1 cellular context compared by ENCODE assay signal in the genomic region with DNA sequence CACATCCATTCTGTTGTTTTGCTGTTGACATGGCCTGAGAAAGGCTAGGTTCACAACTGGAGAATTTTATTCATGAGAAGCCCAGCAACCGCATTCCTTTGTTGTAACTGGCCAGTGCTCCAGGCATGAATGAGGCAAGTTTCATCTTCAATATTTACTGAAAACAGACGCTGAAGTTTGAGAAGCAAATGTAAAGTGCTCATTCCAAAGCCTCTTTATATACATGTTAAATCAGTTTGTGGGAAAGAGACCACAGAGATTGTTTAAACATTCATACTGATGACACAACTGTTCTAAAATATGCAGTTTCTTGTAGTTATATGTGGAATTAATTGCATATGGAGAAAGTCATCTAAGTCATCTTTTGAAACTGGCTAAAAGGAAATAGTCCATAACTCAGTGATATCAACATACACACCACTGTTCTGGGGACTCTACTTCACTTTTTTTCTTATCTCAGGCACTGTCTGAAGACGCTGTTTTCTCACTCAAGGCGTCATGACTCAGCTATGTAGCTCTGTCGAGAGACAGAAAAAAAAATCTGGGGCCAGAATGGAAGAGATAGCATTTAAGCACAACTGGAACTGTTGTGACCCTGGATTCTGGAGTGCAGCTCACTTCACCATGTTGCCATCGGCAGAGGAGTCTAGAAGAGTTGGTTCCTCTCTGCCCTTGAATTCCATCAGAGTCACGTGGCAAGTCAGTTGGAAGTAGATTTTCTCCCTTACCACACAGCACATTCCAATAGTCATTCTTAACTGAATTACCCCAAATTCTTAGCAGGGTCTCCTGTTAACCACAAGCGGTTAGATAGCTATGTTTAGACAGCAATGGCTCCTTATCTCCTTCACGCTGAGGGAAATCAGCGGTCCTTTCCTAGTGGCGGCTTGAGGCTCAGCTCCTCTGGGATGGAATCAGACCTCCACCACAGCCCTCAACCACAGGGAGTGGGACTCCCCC.
A peak's percentile ranks its signal among the peaks of the same experiment; 100 is the strongest.
TF ChIP-seq lines count a peak whose summit lies in the region.

No MANE protein-coding gene starts in this region.

TF ChIP-seq in K562, 482 proteins besides CTCF, POLR2A, EP300 and RAD21 (continued from another document and continues in another):
- TF ChIP-seq, protein P1, sequence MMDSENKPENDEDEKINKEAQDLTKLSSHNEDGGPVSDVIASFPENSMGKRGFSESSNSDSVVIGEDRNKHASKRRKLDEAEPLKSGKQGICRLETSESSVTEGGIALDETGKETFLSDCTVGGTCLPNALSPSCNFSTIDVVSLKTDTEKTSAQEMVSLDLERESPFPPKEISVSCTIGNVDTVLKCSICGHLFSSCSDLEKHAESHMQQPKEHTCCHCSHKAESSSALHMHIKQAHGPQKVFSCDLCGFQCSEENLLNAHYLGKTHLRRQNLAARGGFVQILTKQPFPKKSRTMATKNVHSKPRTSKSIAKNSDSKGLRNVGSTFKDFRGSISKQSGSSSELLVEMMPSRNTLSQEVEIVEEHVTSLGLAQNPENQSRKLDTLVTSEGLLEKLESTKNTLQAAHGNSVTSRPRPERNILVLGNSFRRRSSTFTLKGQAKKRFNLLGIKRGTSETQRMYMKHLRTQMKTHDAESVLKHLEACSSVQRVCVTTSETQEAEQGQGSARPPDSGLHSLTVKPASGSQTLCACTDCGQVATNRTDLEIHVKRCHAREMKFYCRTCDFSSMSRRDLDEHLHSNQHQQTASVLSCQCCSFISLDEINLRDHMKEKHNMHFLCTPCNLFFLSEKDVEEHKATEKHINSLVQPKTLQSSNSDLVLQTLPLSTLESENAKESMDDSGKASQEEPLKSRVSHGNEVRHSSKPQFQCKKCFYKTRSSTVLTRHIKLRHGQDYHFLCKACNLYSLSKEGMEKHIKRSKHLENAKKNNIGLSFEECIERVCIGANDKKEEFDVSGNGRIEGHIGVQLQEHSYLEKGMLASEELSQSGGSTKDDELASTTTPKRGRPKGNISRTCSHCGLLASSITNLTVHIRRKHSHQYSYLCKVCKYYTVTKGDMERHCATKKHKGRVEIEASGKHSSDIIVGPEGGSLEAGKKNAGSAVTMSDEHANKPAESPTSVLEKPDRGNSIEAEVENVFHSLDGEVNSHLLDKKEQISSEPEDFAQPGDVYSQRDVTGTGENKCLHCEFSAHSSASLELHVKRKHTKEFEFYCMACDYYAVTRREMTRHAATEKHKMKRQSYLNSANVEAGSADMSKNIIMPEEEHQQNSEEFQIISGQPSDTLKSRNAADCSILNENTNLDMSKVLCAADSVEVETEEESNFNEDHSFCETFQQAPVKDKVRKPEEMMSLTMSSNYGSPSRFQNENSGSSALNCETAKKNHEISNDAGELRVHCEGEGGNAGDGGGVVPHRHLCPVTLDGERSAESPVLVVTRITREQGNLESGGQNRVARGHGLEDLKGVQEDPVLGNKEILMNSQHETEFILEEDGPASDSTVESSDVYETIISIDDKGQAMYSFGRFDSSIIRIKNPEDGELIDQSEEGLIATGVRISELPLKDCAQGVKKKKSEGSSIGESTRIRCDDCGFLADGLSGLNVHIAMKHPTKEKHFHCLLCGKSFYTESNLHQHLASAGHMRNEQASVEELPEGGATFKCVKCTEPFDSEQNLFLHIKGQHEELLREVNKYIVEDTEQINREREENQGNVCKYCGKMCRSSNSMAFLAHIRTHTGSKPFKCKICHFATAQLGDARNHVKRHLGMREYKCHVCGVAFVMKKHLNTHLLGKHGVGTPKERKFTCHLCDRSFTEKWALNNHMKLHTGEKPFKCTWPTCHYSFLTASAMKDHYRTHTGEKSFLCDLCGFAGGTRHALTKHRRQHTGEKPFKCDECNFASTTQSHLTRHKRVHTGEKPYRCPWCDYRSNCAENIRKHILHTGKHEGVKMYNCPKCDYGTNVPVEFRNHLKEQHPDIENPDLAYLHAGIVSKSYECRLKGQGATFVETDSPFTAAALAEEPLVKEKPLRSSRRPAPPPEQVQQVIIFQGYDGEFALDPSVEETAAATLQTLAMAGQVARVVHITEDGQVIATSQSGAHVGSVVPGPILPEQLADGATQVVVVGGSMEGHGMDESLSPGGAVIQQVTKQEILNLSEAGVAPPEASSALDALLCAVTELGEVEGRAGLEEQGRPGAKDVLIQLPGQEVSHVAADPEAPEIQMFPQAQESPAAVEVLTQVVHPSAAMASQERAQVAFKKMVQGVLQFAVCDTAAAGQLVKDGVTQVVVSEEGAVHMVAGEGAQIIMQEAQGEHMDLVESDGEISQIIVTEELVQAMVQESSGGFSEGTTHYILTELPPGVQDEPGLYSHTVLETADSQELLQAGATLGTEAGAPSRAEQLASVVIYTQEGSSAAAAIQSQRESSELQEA (IDR thresholded peaks at IDR 0.05; ENCODE audit: low read depth) = no peak
- TF ChIP-seq, protein P2, sequence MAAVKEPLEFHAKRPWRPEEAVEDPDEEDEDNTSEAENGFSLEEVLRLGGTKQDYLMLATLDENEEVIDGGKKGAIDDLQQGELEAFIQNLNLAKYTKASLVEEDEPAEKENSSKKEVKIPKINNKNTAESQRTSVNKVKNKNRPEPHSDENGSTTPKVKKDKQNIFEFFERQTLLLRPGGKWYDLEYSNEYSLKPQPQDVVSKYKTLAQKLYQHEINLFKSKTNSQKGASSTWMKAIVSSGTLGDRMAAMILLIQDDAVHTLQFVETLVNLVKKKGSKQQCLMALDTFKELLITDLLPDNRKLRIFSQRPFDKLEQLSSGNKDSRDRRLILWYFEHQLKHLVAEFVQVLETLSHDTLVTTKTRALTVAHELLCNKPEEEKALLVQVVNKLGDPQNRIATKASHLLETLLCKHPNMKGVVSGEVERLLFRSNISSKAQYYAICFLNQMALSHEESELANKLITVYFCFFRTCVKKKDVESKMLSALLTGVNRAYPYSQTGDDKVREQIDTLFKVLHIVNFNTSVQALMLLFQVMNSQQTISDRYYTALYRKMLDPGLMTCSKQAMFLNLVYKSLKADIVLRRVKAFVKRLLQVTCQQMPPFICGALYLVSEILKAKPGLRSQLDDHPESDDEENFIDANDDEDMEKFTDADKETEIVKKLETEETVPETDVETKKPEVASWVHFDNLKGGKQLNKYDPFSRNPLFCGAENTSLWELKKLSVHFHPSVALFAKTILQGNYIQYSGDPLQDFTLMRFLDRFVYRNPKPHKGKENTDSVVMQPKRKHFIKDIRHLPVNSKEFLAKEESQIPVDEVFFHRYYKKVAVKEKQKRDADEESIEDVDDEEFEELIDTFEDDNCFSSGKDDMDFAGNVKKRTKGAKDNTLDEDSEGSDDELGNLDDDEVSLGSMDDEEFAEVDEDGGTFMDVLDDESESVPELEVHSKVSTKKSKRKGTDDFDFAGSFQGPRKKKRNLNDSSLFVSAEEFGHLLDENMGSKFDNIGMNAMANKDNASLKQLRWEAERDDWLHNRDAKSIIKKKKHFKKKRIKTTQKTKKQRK (IDR thresholded peaks at IDR 0.05; ENCODE audit: borderline replicate concordance, low read depth, low read length) = no peak
- TF ChIP-seq CREBBP (IDR thresholded peaks at IDR 0.05; ENCODE audit: low read depth, low read length) (no peak), MTA3 (IDR thresholded peaks at IDR 0.05; ENCODE audit: borderline replicate concordance) (0 out of 2 replicates have a peak, but pooled peaks have one; percentile 28), CBFA2T3 (IDR thresholded peaks at IDR 0.05) (peak; percentile 63), SRF (CRISPR knock-in tag; IDR thresholded peaks at IDR 0.05) (no peak), CBFA2T2 (conservative IDR thresholded peaks at IDR 0.05) (peak; percentile 17; the same call in 1 of the 2 replicates), ZNF436 (CRISPR knock-in tag; IDR thresholded peaks at IDR 0.05) (no peak), SMARCE1 (IDR thresholded peaks at IDR 0.05) (peak; percentile 71; the same call in 1 of the 2 replicates), SPI1 (IDR thresholded peaks at IDR 0.05; ENCODE audit: borderline replicate concordance, low read depth, low read length) (no peak), TRIM24 (IDR thresholded peaks at IDR 0.05) (no peak), NR3C1 (CRISPR knock-in tag; IDR thresholded peaks at IDR 0.05) (no peak), RBM25 (IDR thresholded peaks at IDR 0.05; ENCODE audit: low read depth, low read length, severe bottlenecking) (no peak), RBM17 (IDR thresholded peaks at IDR 0.05; ENCODE audit: borderline replicate concordance, low read depth, low read length) (no peak), ZNF561 (CRISPR knock-in tag; conservative IDR thresholded peaks at IDR 0.05) (no peak), CHD2 (IDR thresholded peaks at IDR 0.05; ENCODE audit: low read depth, low read length) (no peak), GABPA (tag; conservative IDR thresholded peaks at IDR 0.05; ENCODE audit: low read depth) (no peak), ILK (tag; IDR thresholded peaks at IDR 0.05; ENCODE audit: borderline replicate concordance, low read depth) (no peak), SLC30A9 (CRISPR knock-in tag; IDR thresholded peaks at IDR 0.05) (no peak), DPF2 (IDR thresholded peaks at IDR 0.05) (peak; percentile 64), PRPF4 (IDR thresholded peaks at IDR 0.05; ENCODE audit: insufficient read depth, low read depth, low read length, poor library complexity, severe bottlenecking) (no peak), TBL1XR1 (IDR thresholded peaks at IDR 0.05; ENCODE audit: low read length in 2 of 2) (no peak)
- TF ChIP-seq, protein P3, sequence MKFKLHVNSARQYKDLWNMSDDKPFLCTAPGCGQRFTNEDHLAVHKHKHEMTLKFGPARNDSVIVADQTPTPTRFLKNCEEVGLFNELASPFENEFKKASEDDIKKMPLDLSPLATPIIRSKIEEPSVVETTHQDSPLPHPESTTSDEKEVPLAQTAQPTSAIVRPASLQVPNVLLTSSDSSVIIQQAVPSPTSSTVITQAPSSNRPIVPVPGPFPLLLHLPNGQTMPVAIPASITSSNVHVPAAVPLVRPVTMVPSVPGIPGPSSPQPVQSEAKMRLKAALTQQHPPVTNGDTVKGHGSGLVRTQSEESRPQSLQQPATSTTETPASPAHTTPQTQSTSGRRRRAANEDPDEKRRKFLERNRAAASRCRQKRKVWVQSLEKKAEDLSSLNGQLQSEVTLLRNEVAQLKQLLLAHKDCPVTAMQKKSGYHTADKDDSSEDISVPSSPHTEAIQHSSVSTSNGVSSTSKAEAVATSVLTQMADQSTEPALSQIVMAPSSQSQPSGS (CRISPR knock-in tag; IDR thresholded peaks at IDR 0.05) = no peak
- TF ChIP-seq, protein P4, sequence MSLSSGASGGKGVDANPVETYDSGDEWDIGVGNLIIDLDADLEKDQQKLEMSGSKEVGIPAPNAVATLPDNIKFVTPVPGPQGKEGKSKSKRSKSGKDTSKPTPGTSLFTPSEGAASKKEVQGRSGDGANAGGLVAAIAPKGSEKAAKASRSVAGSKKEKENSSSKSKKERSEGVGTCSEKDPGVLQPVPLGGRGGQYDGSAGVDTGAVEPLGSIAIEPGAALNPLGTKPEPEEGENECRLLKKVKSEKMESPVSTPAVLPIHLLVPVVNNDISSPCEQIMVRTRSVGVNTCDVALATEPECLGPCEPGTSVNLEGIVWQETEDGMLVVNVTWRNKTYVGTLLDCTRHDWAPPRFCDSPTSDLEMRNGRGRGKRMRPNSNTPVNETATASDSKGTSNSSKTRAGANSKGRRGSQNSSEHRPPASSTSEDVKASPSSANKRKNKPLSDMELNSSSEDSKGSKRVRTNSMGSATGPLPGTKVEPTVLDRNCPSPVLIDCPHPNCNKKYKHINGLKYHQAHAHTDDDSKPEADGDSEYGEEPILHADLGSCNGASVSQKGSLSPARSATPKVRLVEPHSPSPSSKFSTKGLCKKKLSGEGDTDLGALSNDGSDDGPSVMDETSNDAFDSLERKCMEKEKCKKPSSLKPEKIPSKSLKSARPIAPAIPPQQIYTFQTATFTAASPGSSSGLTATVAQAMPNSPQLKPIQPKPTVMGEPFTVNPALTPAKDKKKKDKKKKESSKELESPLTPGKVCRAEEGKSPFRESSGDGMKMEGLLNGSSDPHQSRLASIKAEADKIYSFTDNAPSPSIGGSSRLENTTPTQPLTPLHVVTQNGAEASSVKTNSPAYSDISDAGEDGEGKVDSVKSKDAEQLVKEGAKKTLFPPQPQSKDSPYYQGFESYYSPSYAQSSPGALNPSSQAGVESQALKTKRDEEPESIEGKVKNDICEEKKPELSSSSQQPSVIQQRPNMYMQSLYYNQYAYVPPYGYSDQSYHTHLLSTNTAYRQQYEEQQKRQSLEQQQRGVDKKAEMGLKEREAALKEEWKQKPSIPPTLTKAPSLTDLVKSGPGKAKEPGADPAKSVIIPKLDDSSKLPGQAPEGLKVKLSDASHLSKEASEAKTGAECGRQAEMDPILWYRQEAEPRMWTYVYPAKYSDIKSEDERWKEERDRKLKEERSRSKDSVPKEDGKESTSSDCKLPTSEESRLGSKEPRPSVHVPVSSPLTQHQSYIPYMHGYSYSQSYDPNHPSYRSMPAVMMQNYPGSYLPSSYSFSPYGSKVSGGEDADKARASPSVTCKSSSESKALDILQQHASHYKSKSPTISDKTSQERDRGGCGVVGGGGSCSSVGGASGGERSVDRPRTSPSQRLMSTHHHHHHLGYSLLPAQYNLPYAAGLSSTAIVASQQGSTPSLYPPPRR (CRISPR knock-in tag; IDR thresholded peaks at IDR 0.05; ENCODE audit: borderline replicate concordance) = no peak
- TF ChIP-seq, protein P5, sequence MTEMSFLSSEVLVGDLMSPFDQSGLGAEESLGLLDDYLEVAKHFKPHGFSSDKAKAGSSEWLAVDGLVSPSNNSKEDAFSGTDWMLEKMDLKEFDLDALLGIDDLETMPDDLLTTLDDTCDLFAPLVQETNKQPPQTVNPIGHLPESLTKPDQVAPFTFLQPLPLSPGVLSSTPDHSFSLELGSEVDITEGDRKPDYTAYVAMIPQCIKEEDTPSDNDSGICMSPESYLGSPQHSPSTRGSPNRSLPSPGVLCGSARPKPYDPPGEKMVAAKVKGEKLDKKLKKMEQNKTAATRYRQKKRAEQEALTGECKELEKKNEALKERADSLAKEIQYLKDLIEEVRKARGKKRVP (CRISPR knock-in tag; IDR thresholded peaks at IDR 0.05) = no peak
- TF ChIP-seq, protein P6, sequence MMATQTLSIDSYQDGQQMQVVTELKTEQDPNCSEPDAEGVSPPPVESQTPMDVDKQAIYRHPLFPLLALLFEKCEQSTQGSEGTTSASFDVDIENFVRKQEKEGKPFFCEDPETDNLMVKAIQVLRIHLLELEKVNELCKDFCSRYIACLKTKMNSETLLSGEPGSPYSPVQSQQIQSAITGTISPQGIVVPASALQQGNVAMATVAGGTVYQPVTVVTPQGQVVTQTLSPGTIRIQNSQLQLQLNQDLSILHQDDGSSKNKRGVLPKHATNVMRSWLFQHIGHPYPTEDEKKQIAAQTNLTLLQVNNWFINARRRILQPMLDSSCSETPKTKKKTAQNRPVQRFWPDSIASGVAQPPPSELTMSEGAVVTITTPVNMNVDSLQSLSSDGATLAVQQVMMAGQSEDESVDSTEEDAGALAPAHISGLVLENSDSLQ (IDR thresholded peaks at IDR 0.05) = no peak
- TF ChIP-seq, protein P7, sequence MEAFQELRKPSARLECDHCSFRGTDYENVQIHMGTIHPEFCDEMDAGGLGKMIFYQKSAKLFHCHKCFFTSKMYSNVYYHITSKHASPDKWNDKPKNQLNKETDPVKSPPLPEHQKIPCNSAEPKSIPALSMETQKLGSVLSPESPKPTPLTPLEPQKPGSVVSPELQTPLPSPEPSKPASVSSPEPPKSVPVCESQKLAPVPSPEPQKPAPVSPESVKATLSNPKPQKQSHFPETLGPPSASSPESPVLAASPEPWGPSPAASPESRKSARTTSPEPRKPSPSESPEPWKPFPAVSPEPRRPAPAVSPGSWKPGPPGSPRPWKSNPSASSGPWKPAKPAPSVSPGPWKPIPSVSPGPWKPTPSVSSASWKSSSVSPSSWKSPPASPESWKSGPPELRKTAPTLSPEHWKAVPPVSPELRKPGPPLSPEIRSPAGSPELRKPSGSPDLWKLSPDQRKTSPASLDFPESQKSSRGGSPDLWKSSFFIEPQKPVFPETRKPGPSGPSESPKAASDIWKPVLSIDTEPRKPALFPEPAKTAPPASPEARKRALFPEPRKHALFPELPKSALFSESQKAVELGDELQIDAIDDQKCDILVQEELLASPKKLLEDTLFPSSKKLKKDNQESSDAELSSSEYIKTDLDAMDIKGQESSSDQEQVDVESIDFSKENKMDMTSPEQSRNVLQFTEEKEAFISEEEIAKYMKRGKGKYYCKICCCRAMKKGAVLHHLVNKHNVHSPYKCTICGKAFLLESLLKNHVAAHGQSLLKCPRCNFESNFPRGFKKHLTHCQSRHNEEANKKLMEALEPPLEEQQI (IDR thresholded peaks at IDR 0.05) = no peak
